18 cellular contexts compared by ENCODE assay signal in the genomic region with DNA sequence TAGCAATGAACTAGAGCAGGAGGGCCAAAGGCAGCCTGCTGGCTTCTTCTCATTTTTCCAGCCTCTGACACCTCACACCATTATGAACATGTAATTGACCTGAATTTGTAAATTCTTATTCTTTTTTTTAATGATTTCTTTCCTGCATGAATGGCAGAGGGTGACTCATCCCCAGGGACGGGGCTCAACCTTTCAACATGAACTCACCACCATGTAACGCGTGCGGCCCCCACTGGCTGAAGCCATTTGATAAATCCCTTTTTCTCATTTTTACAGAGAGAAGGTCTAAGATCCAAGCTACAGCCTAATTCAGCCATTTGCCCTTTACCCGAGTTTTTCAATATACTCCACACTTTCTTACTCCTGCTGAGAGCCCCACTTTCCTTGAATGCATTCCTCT. TPM values are rescaled to one million over a fixed set of nuclear protein-coding genes. Genes with fewer than 3 reads are reported as not detected.
A peak's percentile ranks its signal among the peaks of the same experiment; 100 is the strongest.
DNase-seq lines count a peak whose midpoint lies in the region; ATAC-seq and TF ChIP-seq lines count a peak whose summit lies in the region.
"Had no signal": no experiment of that assay in that cellular context is flagged by ENCODE, and none has a peak within 500 bp of the region (broad histone marks: within the 10 kb centered on the region; RNA-seq: fewer than 3 reads in every experiment).

No MANE protein-coding gene starts in this region.

- no peaks in the 10 kb centered on the region for H3K9me2 ChIP-seq in OCI-LY1 (ENCODE audit: low read depth, low read length)

- no peak overlapping the region for H2AFZ ChIP-seq in OCI-LY1 (ENCODE audit: low read length)

- no peaks in the 10 kb centered on the region for H3F3A ChIP-seq in OCI-LY1 (ENCODE audit: insufficient read depth, low read length)

- H3K9me3 ChIP-seq in OCI-LY1 (ENCODE audit: low read length) (no peaks in the 10 kb centered on the region; the same call in 1 of the 2 replicates), aorta (ENCODE audit: control insufficient read depth, low read length) (no peaks in the 10 kb centered on the region)
- H3K9me3 ChIP-seq: upper lobe of left lung had no signal

- H3K27ac ChIP-seq in OCI-LY1 (ENCODE audit: low read depth, low read length, poor library complexity, severe bottlenecking) (no peak overlapping the region), aorta (ENCODE audit: low read depth in 1 of 2, low read length in 2 of 2) (no peak overlapping the region)
- H3K27ac ChIP-seq: SK-N-MC, upper lobe of left lung had no signal

- H3K27me3 ChIP-seq in OCI-LY1 (ENCODE audit: insufficient read depth, low read length) = no peaks in the 10 kb centered on the region
- H3K27me3 ChIP-seq in aorta (ENCODE audit: control insufficient read depth in 1 of 2, insufficient read depth in 2 of 2, low read length in 1 of 2) = no peaks in the 10 kb centered on the region
- H3K27me3 ChIP-seq: upper lobe of left lung had no signal

- H3K9ac ChIP-seq in OCI-LY1 (ENCODE audit: low read length) = no peak overlapping the region

- H4K20me1 ChIP-seq in OCI-LY1 (ENCODE audit: insufficient read depth, low read length) = no peaks in the 10 kb centered on the region

- no peaks in the 10 kb centered on the region; the same call in 1 of the 2 replicates for H3K36me3 ChIP-seq in OCI-LY1 (ENCODE audit: insufficient read depth, low read length)
- no peaks in the 10 kb centered on the region for H3K36me3 ChIP-seq in aorta (ENCODE audit: control insufficient read depth in 1 of 2, insufficient read depth in 2 of 2, low read length in 1 of 2)
- H3K36me3 ChIP-seq: upper lobe of left lung had no signal

- H3K4me2 ChIP-seq in OCI-LY1 (ENCODE audit: low read length) = no peak overlapping the region

- no peak overlapping the region for H3K4me3 ChIP-seq in OCI-LY1 (ENCODE audit: low read depth, low read length, poor library complexity, severe bottlenecking)
- no peak overlapping the region for H3K4me3 ChIP-seq in choroid plexus epithelial cell (ENCODE audit: low read depth, low read length)
- H3K4me3 ChIP-seq in aorta (ENCODE audit: low read length in 2 of 2) = no peak overlapping the region
- H3K4me3 ChIP-seq: lung, SK-N-MC, upper lobe of left lung had no signal

- H3K79me2 ChIP-seq in OCI-LY1 (ENCODE audit: insufficient read depth, low read length) = no peaks in the 10 kb centered on the region

- WGBS in aorta, 2 donors = 89 to 92% methylated on average over 5 of the region's 5 CpGs

- ATAC-seq in aorta (ENCODE audit: low FRiP score) = no peak
- ATAC-seq: activated T-cell treated with anti-CD3 and anti-CD28 coated beads, Interleukin-2, amount 50 U/mL, for 72 hours; effector memory CD8-positive, alpha-beta T cell had no signal

- DNase-seq in NCI-H146 (lab: John Stamatoyannopoulos, UW) (peak; percentile 29), NCI-H146 treated with DMSO at 0.1 percent for 48 hours (lab: John Stamatoyannopoulos, UW; ENCODE audit: unreplicated experiment) (no peak), choroid plexus epithelial cell (ENCODE audit: low read depth) (peak; percentile 79), renal cortical epithelial cell (ENCODE audit: low read depth) (peak; percentile 61), RKO (ENCODE audit: low spot score) (no peak), OCI-M1 (lab: John Stamatoyannopoulos, UW) (no peak), aorta (no peak)
- DNase-seq: activated B cell treated with CpG ODN at 0.5 μM for 24 hours; activated T-cell treated with anti-CD3 and anti-CD28 coated beads, Interleukin-2, amount 50 U/mL, for 72 hours; anterior cingulate cortex; effector memory CD8-positive, alpha-beta T cell; head of caudate nucleus; NCI-H2081; NCI-H774; upper lobe of left lung had no signal

- peak; percentile 19; the same call in 1 of the 2 replicates for TF ChIP-seq CTCF in OCI-LY1 (IDR thresholded peaks at IDR 0.05; ENCODE audit: low read length)
- peak; percentile 57 for TF ChIP-seq CTCF in choroid plexus epithelial cell (conservative IDR thresholded peaks at IDR 0.05; ENCODE audit: low read depth, low read length)

- no peaks in the 10 kb centered on the region for H3K4me1 ChIP-seq in OCI-LY1 (ENCODE audit: insufficient read depth, low read length, severe bottlenecking)
- H3K4me1 ChIP-seq in aorta (ENCODE audit: control insufficient read depth in 1 of 2, insufficient read depth in 2 of 2, low read length in 2 of 2) = no peaks in the 10 kb centered on the region
- H3K4me1 ChIP-seq: upper lobe of left lung had no signal

- intact Hi-C loops in aorta (cut with DNase I) = no loop called here

RNA-seq across cellular contexts. Expression of gene ETS2, which starts 9.3 kb away (rescaled TPM):
- total RNA-seq in renal cortical epithelial cell (20.8 and 35.3 TPM in 2 replicates), aorta (100 to 1,000 TPM; 145 to 232 TPM)
- polyA plus RNA-seq in aorta = 10 to 100 TPM; 40.2 to 76.8 TPM

Comparison
In these comparisons a context has a peak if more than half of its experiments do, and no peak if none do; other contexts are left out.
1. DNase-seq: peak in NCI-H146 (single experiment), choroid plexus epithelial cell (single experiment) and renal cortical epithelial cell (single experiment); none in NCI-H146 treated with DMSO at 0.1 percent for 48 hours (single experiment), RKO (single experiment), OCI-M1 (single experiment) and aorta (0 of 2).